1 cellular context compared by ENCODE assay signal in the genomic region with DNA sequence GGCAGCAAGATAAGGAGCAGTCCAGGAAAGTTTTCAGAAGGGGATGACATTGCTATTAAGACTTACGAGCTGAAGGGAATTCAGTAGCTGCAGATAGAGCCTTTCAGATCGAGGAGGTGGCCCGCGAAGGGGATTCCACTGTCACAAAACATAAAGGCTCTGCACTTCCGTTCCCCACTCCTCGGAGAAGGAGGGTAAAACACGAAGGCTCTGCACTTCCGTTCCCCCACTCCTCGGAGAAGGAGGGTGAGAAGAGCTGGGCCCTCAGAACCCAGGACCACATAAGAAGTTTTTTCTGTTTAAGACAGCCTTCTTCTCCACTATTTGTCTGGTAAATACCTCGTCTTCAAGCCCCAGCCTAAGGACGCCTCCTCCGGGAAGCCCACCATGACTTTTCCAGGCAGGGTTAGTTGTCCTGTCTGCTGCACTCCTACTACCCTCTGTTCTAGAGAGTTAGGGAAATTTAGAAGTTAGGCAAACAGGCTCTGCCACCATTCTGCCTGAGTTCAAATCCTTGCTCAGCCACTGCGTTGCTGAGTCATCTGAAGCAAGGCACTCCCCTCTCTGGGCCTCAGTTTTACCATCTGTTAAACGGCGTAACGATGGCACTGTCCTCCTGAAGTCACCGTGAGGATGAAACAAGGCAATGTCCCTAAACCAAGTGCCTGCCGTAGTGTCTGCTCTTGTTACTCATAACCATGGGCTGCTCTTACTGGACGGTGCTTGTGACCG.
TF ChIP-seq lines count a peak whose summit lies in the region.

No MANE protein-coding gene starts in this region.

TF ChIP-seq in K562, 482 proteins besides CTCF, POLR2A, EP300 and RAD21 (continued from another document):
- TF ChIP-seq, protein P1, sequence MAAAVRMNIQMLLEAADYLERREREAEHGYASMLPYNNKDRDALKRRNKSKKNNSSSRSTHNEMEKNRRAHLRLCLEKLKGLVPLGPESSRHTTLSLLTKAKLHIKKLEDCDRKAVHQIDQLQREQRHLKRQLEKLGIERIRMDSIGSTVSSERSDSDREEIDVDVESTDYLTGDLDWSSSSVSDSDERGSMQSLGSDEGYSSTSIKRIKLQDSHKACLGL (CRISPR knock-in tag; IDR thresholded peaks at IDR 0.05; ENCODE audit: borderline replicate concordance, poor library complexity, severe bottlenecking) = no peak
- TF ChIP-seq BDP1 (IDR thresholded peaks at IDR 0.05; ENCODE audit: insufficient read depth, insufficient read length) = no peak
- no peak for TF ChIP-seq ZNF121 (CRISPR knock-in tag; conservative IDR thresholded peaks at IDR 0.05)
- no peak for TF ChIP-seq ESRRB (CRISPR knock-in tag; IDR thresholded peaks at IDR 0.05; ENCODE audit: borderline replicate concordance)
- TF ChIP-seq, protein P2, sequence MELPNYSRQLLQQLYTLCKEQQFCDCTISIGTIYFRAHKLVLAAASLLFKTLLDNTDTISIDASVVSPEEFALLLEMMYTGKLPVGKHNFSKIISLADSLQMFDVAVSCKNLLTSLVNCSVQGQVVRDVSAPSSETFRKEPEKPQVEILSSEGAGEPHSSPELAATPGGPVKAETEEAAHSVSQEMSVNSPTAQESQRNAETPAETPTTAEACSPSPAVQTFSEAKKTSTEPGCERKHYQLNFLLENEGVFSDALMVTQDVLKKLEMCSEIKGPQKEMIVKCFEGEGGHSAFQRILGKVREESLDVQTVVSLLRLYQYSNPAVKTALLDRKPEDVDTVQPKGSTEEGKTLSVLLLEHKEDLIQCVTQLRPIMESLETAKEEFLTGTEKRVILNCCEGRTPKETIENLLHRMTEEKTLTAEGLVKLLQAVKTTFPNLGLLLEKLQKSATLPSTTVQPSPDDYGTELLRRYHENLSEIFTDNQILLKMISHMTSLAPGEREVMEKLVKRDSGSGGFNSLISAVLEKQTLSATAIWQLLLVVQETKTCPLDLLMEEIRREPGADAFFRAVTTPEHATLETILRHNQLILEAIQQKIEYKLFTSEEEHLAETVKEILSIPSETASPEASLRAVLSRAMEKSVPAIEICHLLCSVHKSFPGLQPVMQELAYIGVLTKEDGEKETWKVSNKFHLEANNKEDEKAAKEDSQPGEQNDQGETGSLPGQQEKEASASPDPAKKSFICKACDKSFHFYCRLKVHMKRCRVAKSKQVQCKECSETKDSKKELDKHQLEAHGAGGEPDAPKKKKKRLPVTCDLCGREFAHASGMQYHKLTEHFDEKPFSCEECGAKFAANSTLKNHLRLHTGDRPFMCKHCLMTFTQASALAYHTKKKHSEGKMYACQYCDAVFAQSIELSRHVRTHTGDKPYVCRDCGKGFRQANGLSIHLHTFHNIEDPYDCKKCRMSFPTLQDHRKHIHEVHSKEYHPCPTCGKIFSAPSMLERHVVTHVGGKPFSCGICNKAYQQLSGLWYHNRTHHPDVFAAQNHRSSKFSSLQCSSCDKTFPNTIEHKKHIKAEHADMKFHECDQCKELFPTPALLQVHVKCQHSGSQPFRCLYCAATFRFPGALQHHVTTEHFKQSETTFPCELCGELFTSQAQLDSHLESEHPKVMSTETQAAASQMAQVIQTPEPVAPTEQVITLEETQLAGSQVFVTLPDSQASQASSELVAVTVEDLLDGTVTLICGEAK (IDR thresholded peaks at IDR 0.05) = no peak
- TF ChIP-seq, protein P2 (CRISPR knock-in tag; IDR thresholded peaks at IDR 0.05) = no peak
- TF ChIP-seq HDAC6 (IDR thresholded peaks at IDR 0.05; ENCODE audit: low read depth, low read length) = no peak
- TF ChIP-seq, protein P3, sequence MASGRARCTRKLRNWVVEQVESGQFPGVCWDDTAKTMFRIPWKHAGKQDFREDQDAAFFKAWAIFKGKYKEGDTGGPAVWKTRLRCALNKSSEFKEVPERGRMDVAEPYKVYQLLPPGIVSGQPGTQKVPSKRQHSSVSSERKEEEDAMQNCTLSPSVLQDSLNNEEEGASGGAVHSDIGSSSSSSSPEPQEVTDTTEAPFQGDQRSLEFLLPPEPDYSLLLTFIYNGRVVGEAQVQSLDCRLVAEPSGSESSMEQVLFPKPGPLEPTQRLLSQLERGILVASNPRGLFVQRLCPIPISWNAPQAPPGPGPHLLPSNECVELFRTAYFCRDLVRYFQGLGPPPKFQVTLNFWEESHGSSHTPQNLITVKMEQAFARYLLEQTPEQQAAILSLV (tag; IDR thresholded peaks at IDR 0.05) = no peak
- TF ChIP-seq PHF20 (IDR thresholded peaks at IDR 0.05; ENCODE audit: partially characterized antibody) = peak; percentile 23
- no peak for TF ChIP-seq TBL1XR1 (IDR thresholded peaks at IDR 0.05; ENCODE audit: low read length in 2 of 2)
- TF ChIP-seq PURB (CRISPR knock-in tag; IDR thresholded peaks at IDR 0.05; ENCODE audit: low read depth) = no peak
- TF ChIP-seq CBFA2T2 (conservative IDR thresholded peaks at IDR 0.05) = no peak
- TF ChIP-seq, protein P4, sequence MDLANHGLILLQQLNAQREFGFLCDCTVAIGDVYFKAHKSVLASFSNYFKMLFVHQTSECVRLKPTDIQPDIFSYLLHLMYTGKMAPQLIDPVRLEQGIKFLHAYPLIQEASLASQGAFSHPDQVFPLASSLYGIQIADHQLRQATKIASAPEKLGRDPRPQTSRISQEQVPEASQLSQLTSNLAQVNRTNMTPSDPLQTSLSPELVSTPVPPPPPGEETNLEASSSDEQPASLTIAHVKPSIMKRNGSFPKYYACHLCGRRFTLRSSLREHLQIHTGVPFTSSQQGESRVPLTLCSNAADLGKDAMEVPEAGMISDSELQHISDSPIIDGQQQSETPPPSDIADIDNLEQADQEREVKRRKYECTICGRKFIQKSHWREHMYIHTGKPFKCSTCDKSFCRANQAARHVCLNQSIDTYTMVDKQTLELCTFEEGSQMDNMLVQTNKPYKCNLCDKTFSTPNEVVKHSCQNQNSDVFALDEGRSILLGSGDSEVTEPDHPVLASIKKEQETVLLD (IDR thresholded peaks at IDR 0.05) = no peak
- TF ChIP-seq NFE2 (IDR thresholded peaks at IDR 0.05; ENCODE audit: low read depth) = peak; percentile 69; the same call in 1 of the 2 replicates
- no peak for TF ChIP-seq ZNF3 (CRISPR knock-in tag; IDR thresholded peaks at IDR 0.05)
- TF ChIP-seq, protein P5, sequence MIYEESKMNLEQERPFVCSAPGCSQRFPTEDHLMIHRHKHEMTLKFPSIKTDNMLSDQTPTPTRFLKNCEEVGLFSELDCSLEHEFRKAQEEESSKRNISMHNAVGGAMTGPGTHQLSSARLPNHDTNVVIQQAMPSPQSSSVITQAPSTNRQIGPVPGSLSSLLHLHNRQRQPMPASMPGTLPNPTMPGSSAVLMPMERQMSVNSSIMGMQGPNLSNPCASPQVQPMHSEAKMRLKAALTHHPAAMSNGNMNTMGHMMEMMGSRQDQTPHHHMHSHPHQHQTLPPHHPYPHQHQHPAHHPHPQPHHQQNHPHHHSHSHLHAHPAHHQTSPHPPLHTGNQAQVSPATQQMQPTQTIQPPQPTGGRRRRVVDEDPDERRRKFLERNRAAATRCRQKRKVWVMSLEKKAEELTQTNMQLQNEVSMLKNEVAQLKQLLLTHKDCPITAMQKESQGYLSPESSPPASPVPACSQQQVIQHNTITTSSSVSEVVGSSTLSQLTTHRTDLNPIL (CRISPR knock-in tag; IDR thresholded peaks at IDR 0.05) = no peak
- TF ChIP-seq ZFP36 (IDR thresholded peaks at IDR 0.05; ENCODE audit: low read depth, low read length, partially characterized antibody) = peak; percentile 100
- TF ChIP-seq, protein P6, sequence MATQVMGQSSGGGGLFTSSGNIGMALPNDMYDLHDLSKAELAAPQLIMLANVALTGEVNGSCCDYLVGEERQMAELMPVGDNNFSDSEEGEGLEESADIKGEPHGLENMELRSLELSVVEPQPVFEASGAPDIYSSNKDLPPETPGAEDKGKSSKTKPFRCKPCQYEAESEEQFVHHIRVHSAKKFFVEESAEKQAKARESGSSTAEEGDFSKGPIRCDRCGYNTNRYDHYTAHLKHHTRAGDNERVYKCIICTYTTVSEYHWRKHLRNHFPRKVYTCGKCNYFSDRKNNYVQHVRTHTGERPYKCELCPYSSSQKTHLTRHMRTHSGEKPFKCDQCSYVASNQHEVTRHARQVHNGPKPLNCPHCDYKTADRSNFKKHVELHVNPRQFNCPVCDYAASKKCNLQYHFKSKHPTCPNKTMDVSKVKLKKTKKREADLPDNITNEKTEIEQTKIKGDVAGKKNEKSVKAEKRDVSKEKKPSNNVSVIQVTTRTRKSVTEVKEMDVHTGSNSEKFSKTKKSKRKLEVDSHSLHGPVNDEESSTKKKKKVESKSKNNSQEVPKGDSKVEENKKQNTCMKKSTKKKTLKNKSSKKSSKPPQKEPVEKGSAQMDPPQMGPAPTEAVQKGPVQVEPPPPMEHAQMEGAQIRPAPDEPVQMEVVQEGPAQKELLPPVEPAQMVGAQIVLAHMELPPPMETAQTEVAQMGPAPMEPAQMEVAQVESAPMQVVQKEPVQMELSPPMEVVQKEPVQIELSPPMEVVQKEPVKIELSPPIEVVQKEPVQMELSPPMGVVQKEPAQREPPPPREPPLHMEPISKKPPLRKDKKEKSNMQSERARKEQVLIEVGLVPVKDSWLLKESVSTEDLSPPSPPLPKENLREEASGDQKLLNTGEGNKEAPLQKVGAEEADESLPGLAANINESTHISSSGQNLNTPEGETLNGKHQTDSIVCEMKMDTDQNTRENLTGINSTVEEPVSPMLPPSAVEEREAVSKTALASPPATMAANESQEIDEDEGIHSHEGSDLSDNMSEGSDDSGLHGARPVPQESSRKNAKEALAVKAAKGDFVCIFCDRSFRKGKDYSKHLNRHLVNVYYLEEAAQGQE (CRISPR knock-in tag; IDR thresholded peaks at IDR 0.05; ENCODE audit: low read depth) = no peak
- TF ChIP-seq ZNF143 (CRISPR knock-in tag; IDR thresholded peaks at IDR 0.05) = no peak
- no peak for TF ChIP-seq FOXP1 (CRISPR knock-in tag; IDR thresholded peaks at IDR 0.05)
- TF ChIP-seq HDAC2 (IDR thresholded peaks at IDR 0.05) = peak; percentile 77; the same call in 1 of the 2 replicates
- TF ChIP-seq ELF2 (CRISPR knock-in tag; IDR thresholded peaks at IDR 0.05) = 0 out of 2 replicates have a peak, but pooled peaks have one; percentile 16
- TF ChIP-seq COPS2 (conservative IDR thresholded peaks at IDR 0.05) = no peak
- no peak for TF ChIP-seq THRAP3 (IDR thresholded peaks at IDR 0.05; ENCODE audit: borderline replicate concordance)
- no peak for TF ChIP-seq ZNF431 (CRISPR knock-in tag; IDR thresholded peaks at IDR 0.05)
- TF ChIP-seq MAFK (IDR thresholded peaks at IDR 0.05; ENCODE audit: low read length) = peak; percentile 4; the same call in 1 of the 2 replicates
- TF ChIP-seq, protein P7, sequence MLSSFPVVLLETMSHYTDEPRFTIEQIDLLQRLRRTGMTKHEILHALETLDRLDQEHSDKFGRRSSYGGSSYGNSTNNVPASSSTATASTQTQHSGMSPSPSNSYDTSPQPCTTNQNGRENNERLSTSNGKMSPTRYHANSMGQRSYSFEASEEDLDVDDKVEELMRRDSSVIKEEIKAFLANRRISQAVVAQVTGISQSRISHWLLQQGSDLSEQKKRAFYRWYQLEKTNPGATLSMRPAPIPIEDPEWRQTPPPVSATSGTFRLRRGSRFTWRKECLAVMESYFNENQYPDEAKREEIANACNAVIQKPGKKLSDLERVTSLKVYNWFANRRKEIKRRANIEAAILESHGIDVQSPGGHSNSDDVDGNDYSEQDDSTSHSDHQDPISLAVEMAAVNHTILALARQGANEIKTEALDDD (IDR thresholded peaks at IDR 0.05) = no peak
- no peak for TF ChIP-seq SOX6 (IDR thresholded peaks at IDR 0.05)
- TF ChIP-seq U2AF1 (optimal IDR thresholded peaks at IDR 0.05; ENCODE audit: low read depth, low read length) = no peak
- TF ChIP-seq, protein P8, sequence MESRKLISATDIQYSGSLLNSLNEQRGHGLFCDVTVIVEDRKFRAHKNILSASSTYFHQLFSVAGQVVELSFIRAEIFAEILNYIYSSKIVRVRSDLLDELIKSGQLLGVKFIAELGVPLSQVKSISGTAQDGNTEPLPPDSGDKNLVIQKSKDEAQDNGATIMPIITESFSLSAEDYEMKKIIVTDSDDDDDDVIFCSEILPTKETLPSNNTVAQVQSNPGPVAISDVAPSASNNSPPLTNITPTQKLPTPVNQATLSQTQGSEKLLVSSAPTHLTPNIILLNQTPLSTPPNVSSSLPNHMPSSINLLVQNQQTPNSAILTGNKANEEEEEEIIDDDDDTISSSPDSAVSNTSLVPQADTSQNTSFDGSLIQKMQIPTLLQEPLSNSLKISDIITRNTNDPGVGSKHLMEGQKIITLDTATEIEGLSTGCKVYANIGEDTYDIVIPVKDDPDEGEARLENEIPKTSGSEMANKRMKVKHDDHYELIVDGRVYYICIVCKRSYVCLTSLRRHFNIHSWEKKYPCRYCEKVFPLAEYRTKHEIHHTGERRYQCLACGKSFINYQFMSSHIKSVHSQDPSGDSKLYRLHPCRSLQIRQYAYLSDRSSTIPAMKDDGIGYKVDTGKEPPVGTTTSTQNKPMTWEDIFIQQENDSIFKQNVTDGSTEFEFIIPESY (CRISPR knock-in tag; IDR thresholded peaks at IDR 0.05) = no peak
- no peak for TF ChIP-seq SMARCC2 (IDR thresholded peaks at IDR 0.05; ENCODE audit: low read depth)
- TF ChIP-seq ELF1 (tag; IDR thresholded peaks at IDR 0.05) = no peak
- TF ChIP-seq, protein P9, sequence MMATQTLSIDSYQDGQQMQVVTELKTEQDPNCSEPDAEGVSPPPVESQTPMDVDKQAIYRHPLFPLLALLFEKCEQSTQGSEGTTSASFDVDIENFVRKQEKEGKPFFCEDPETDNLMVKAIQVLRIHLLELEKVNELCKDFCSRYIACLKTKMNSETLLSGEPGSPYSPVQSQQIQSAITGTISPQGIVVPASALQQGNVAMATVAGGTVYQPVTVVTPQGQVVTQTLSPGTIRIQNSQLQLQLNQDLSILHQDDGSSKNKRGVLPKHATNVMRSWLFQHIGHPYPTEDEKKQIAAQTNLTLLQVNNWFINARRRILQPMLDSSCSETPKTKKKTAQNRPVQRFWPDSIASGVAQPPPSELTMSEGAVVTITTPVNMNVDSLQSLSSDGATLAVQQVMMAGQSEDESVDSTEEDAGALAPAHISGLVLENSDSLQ (IDR thresholded peaks at IDR 0.05) = 0 out of 2 replicates have a peak, but pooled peaks have one; percentile 30
- TF ChIP-seq FOXK1 (CRISPR knock-in tag; IDR thresholded peaks at IDR 0.05; ENCODE audit: borderline replicate concordance) = no peak
